Comparison of ENCODE assay signal across 15 cellular contexts in the genomic region with DNA sequence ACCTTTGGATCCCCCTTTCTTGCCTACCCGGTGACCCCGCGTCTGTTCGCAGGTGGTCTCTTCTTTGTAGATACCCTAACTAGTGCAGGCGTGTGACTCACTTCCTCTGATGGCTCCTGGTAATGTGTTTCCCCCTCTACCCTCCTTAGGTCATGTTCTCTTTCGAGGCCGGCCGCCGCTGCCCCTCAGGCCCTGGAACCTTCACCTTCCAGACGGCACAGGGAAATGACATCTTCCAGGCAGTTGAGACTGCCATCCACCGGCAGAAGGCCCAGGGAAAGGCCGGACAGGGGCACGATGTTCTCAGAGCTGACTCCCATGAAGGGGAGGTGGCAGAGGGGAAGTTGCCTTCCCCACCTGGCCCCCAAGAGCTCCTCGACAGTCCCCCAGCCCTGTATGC. TPM values are rescaled to one million over a fixed set of nuclear protein-coding genes. Genes with fewer than 3 reads are reported as not detected.
DNase-seq lines count a peak whose midpoint lies in the region; ATAC-seq, FAIRE-seq and TF ChIP-seq lines count a peak whose summit lies in the region.
"Had no signal": no experiment of that assay in that cellular context is flagged by ENCODE, and none has a peak within 500 bp of the region (broad histone marks: within the 10 kb centered on the region; RNA-seq: fewer than 3 reads in every experiment).

No MANE protein-coding gene starts in this region.

- FAIRE-seq in kidney (lab: Jason Lieb, UNC): no peak
- FAIRE-seq: TTC549 had no signal

- DNase-seq in SK-N-SH: no peak
- peak; percentile 17 to 25 for DNase-seq in Kasumi-1 (lab: John Stamatoyannopoulos, UW)
- no peak for DNase-seq in endodermal cell
- no peak for DNase-seq in smooth muscle cell (lab: John Stamatoyannopoulos, UW; ENCODE audit: unreplicated experiment)
- no peak for DNase-seq in putamen (ENCODE audit: low spot score)
- no peak for DNase-seq in kidney
- DNase-seq: activated gamma-delta T cell, dermis blood vessel endothelial cell, EL, NCI-H2029, retina had no signal

- H3K27me3 ChIP-seq in SK-N-SH (ENCODE audit: insufficient read depth) (no peaks in the 10 kb centered on the region), endodermal cell (ENCODE audit: control insufficient read depth, insufficient read depth, low read length, poor library complexity, severe bottlenecking) (peaks cover 54% of the 10 kb centered on the region), smooth muscle cell (ENCODE audit: low read depth) (no peaks in the 10 kb centered on the region)

- H3K9me3 ChIP-seq in SK-N-SH (no peaks in the 10 kb centered on the region), endodermal cell (ENCODE audit: control insufficient read depth, low read length) (no peaks in the 10 kb centered on the region), smooth muscle cell (replicated peaks; ENCODE audit: low read depth) (no peaks in the 10 kb centered on the region), kidney (ENCODE audit: control insufficient read depth in 1 of 2, low read length in 2 of 2) (no peaks in the 10 kb centered on the region)

- no peak for TF ChIP-seq EP300 in SK-N-SH (IDR thresholded peaks at IDR 0.05; ENCODE audit: borderline replicate concordance in 1 of 2, low read depth in 1 of 2, low read length in 1 of 2)

- H3F3A ChIP-seq in SK-N-SH (replicated peaks; ENCODE audit: insufficient read depth) (peaks cover 20% of the 10 kb centered on the region), smooth muscle cell (ENCODE audit: low read depth) (peaks cover 13% of the 10 kb centered on the region)

- H3K27me3 Mint-ChIP-seq in endodermal cell (ENCODE audit: insufficient read depth): peaks cover 67% of the 10 kb centered on the region

- H3K9ac ChIP-seq in SK-N-SH (no peak overlapping the region), endodermal cell (ENCODE audit: extremely low read depth, low read length, poor library complexity, severe bottlenecking) (no peak overlapping the region), smooth muscle cell (ENCODE audit: low read depth) (no peak overlapping the region), kidney (ENCODE audit: low read length in 2 of 2) (no peak overlapping the region)

- H3K4me1 Mint-ChIP-seq in endodermal cell: peaks cover 15% of the 10 kb centered on the region

- H3K4me1 ChIP-seq in SK-N-SH (ENCODE audit: control insufficient read depth in 1 of 2, insufficient read depth in 2 of 2, low read depth in 1 of 2, low read length in 1 of 2) (peaks cover 5 to 28% of the 10 kb centered on the region in 2 experiments; a peak in 1 of 4 replicates), endodermal cell (ENCODE audit: control insufficient read depth, insufficient read depth, low read length) (no peaks in the 10 kb centered on the region), smooth muscle cell (ENCODE audit: low read depth) (peaks cover 10% of the 10 kb centered on the region), kidney (ENCODE audit: control insufficient read depth in 1 of 2, insufficient read depth in 1 of 2, low read depth in 1 of 2, low read length in 2 of 2) (peaks cover 0 to 3% of the 10 kb centered on the region in 2 donors)

- no peaks in the 10 kb centered on the region for H3K9me2 ChIP-seq in SK-N-SH

- H3K4me3 ChIP-seq in SK-N-SH (ENCODE audit: low read depth in 2 of 2, low read length in 1 of 2) (peak overlapping the region in 1 of 2 experiments; percentile 91; a peak in 1 of 4 replicates), endodermal cell (ENCODE audit: low read length) (no peak overlapping the region), smooth muscle cell (no peak overlapping the region), kidney (ENCODE audit: low read length in 2 of 2) (no peak overlapping the region)

- H2AFZ ChIP-seq in SK-N-SH (ENCODE audit: low read depth): no peak overlapping the region
- no peak overlapping the region for H2AFZ ChIP-seq in smooth muscle cell (ENCODE audit: low read depth)

- peaks cover 6% of the 10 kb centered on the region for H3K36me3 Mint-ChIP-seq in endodermal cell (ENCODE audit: low read depth)

- no peaks in the 10 kb centered on the region for H4K20me1 ChIP-seq in SK-N-SH (ENCODE audit: insufficient read depth)
- H4K20me1 ChIP-seq in smooth muscle cell (ENCODE audit: low read depth): peaks cover 17% of the 10 kb centered on the region

- H3K4me2 ChIP-seq in SK-N-SH (peak overlapping the region; percentile 98; the same call in 1 of the 2 replicates), smooth muscle cell (peak overlapping the region; percentile 98)

- H3K79me2 ChIP-seq in SK-N-SH (ENCODE audit: insufficient read depth): peaks cover 47% of the 10 kb centered on the region
- H3K79me2 ChIP-seq in smooth muscle cell (ENCODE audit: low read depth): peaks cover 37% of the 10 kb centered on the region

- POLR2A ChIA-PET in SK-N-SH (lab: Yijun Ruan, JAX): no interaction called here

- intact Hi-C loops in kidney (cut with DNase I): no loop called here

- no peaks in the 10 kb centered on the region for H3K9me3 Mint-ChIP-seq in endodermal cell

- no peak for TF ChIP-seq RAD21 in SK-N-SH (IDR thresholded peaks at IDR 0.05; ENCODE audit: low read length)

- peak overlapping the region; percentile 88 for H3K4me3 Mint-ChIP-seq in endodermal cell

- no peak for TF ChIP-seq CTCF in SK-N-SH (IDR thresholded peaks at IDR 0.05)
- no peak for TF ChIP-seq CTCF in endodermal cell (conservative IDR thresholded peaks at IDR 0.05)
- TF ChIP-seq CTCF in smooth muscle cell (IDR thresholded peaks at IDR 0.05; ENCODE audit: borderline replicate concordance, insufficient read depth, poor library complexity, severe bottlenecking): no peak
- TF ChIP-seq CTCF in kidney (IDR thresholded peaks at IDR 0.05; ENCODE audit: borderline replicate concordance, extremely low read depth, insufficient read depth): no peak

- 97% methylated on average over 10 of the region's 14 CpGs for WGBS in SK-N-SH (ENCODE audit: low lambda C conversion rate)
- WGBS in endodermal cell (ENCODE audit: insufficient coverage in 1 of 2, insufficient read length in 1 of 2), 2 experiments: 82 to 90% methylated on average over 8 to 14 of the region's 14 CpGs
- 81% methylated on average over 14 of the region's 14 CpGs for WGBS in smooth muscle cell (ENCODE audit: low lambda C conversion rate)

- H3K36me3 ChIP-seq in SK-N-SH (replicated peaks in 1 of 2; ENCODE audit: control insufficient read depth in 1 of 2, insufficient read depth in 2 of 2, low read length in 1 of 2) (peaks cover 17 to 19% of the 10 kb centered on the region in 2 experiments), endodermal cell (ENCODE audit: control insufficient read depth, insufficient read depth, low read length) (no peaks in the 10 kb centered on the region), smooth muscle cell (ENCODE audit: low read depth) (no peaks in the 10 kb centered on the region), kidney (ENCODE audit: control insufficient read depth in 1 of 2, insufficient read depth in 2 of 2, low read length in 2 of 2) (no peaks in the 10 kb centered on the region)

- no peak for ATAC-seq in SK-N-SH treated with all-trans-retinoic acid at 6 μM for 48 hours
- ATAC-seq in GM21515 (IDR thresholded peaks at IDR 0.05; ENCODE audit: unreplicated experiment): no peak

- CTCF ChIA-PET in SK-N-SH (lab: Yijun Ruan, JAX): interaction anchor here (1.2 to 1.4 kb wide), 2 partner anchors 31 to 32 kb away, joined by 5 to 8 read pairs; no protein-coding TSS in a partner anchor

- no peak overlapping the region for H3K27ac Mint-ChIP-seq in endodermal cell

- H3K27ac ChIP-seq in SK-N-SH (ENCODE audit: low read depth in 2 of 2, low read length in 1 of 2): no peak overlapping the region
- no peak overlapping the region for H3K27ac ChIP-seq in endodermal cell (ENCODE audit: low read depth, low read length)
- H3K27ac ChIP-seq in smooth muscle cell (ENCODE audit: low read depth): no peak overlapping the region
- no peak overlapping the region for H3K27ac ChIP-seq in kidney (ENCODE audit: low read depth in 2 of 2, low read length in 2 of 2)
- H3K27ac ChIP-seq: 22Rv1 had no signal

RNA-seq across cellular contexts. Expression of a gene that starts 1.6 kb away (rescaled TPM):
- polyA plus RNA-seq in SK-N-SH (2012; rRNA removed) (25.3 and 28.1 TPM in 2 replicates), smooth muscle cell (32.9 and 41.3 TPM in 2 replicates), kidney (ENCODE audit: insufficient read depth, low read depth, low replicate concordance) (11.3 TPM)
- polyA plus RNA-seq in SK-N-SH (2012; cell fraction: cytosol; rRNA removed): 17.3 and 21.5 TPM in 2 replicates
- 34.7 and 50.7 TPM in 2 replicates for polyA plus RNA-seq in SK-N-SH (2012; cell fraction: nucleus; rRNA removed)
- total RNA-seq in endodermal cell (10 to 100 TPM; 12.9 to 15.1 TPM), smooth muscle cell (11.7 and 17.8 TPM in 2 replicates), kidney (16.7 TPM)
- 9.7 TPM for polyA plus RNA-seq in endodermal cell (2013, experiment 1 of 2)
- polyA plus RNA-seq in endodermal cell (2013, experiment 2 of 2): 8.9 TPM

RNA-seq across cellular contexts. Expression of a gene that starts 2.4 kb away (rescaled TPM):
- polyA plus RNA-seq in SK-N-SH (2012; rRNA removed) (47.9 and 59.3 TPM in 2 replicates), smooth muscle cell (109 and 190 TPM in 2 replicates), kidney (ENCODE audit: insufficient read depth, low read depth, low replicate concordance) (2.4 TPM)
- 20.3 and 30.5 TPM in 2 replicates for polyA plus RNA-seq in SK-N-SH (2012; cell fraction: cytosol; rRNA removed)
- polyA plus RNA-seq in SK-N-SH (2012; cell fraction: nucleus; rRNA removed): 140 and 159 TPM in 2 replicates
- total RNA-seq in endodermal cell (1 to 10 TPM; 5.4 to 7.6 TPM), smooth muscle cell (123 and 139 TPM in 2 replicates), kidney (9.7 TPM)
- polyA plus RNA-seq in endodermal cell (2013, experiment 1 of 2): 34.7 TPM
- polyA plus RNA-seq in endodermal cell (2013, experiment 2 of 2): 26.7 TPM

RNA-seq across cellular contexts. Expression of a gene that starts 26.4 kb away (rescaled TPM):
- polyA plus RNA-seq in SK-N-SH (2012; rRNA removed) (55.7 and 60.4 TPM in 2 replicates), smooth muscle cell (30.4 and 35.2 TPM in 2 replicates), kidney (ENCODE audit: insufficient read depth, low read depth, low replicate concordance) (44.2 TPM)
- polyA plus RNA-seq in SK-N-SH (2012; cell fraction: cytosol; rRNA removed): 30.4 and 45.8 TPM in 2 replicates
- polyA plus RNA-seq in SK-N-SH (2012; cell fraction: nucleus; rRNA removed): 55.7 and 62.3 TPM in 2 replicates
- total RNA-seq in endodermal cell (10 to 100 TPM; 32.8 to 38.9 TPM), smooth muscle cell (19.1 and 19.2 TPM in 2 replicates), kidney (30.8 TPM)
- polyA plus RNA-seq in endodermal cell (2013, experiment 1 of 2): 27.5 TPM
- 26.4 TPM for polyA plus RNA-seq in endodermal cell (2013, experiment 2 of 2)

RNA-seq across cellular contexts. Expression of a gene that starts 26.7 kb away (rescaled TPM):
- 118 and 151 TPM in 2 replicates for polyA plus RNA-seq in SK-N-SH (2012; rRNA removed)
- 54.6 and 78.6 TPM in 2 replicates for polyA plus RNA-seq in SK-N-SH (2012; cell fraction: cytosol; rRNA removed)
- polyA plus RNA-seq in SK-N-SH (2012; cell fraction: nucleus; rRNA removed): 643 and 686 TPM in 2 replicates
- total RNA-seq in endodermal cell: 10 to 100 TPM; 76.3 to 88.9 TPM
- polyA plus RNA-seq in endodermal cell (2013, experiment 1 of 2): 120 TPM
- polyA plus RNA-seq in endodermal cell (2013, experiment 2 of 2): 105 TPM
- total RNA-seq in smooth muscle cell: 83.4 and 104 TPM in 2 replicates
- 138 and 170 TPM in 2 replicates for polyA plus RNA-seq in smooth muscle cell
- total RNA-seq in kidney: 91.0 TPM
- 130 TPM for polyA plus RNA-seq in kidney (ENCODE audit: insufficient read depth, low read depth, low replicate concordance)

RNA-seq across cellular contexts. Expression of a gene that starts 30.1 kb away (rescaled TPM):
- polyA plus RNA-seq in SK-N-SH (2012; rRNA removed) (1.6 and 1.8 TPM in 2 replicates), smooth muscle cell (0.57 TPM in 1 of 2 replicates, not detected in the other), kidney (ENCODE audit: insufficient read depth, low read depth, low replicate concordance) (not detected)
- polyA plus RNA-seq in SK-N-SH (2012; cell fraction: cytosol; rRNA removed): 0.26 and 0.31 TPM in 2 replicates
- polyA plus RNA-seq in SK-N-SH (2012; cell fraction: nucleus; rRNA removed): 13.2 and 13.8 TPM in 2 replicates
- total RNA-seq in endodermal cell (1 to 10 TPM in 1 of 2 donors, under 1 TPM in 1; 0.93 to 1.1 TPM), smooth muscle cell (0.09 and 0.27 TPM in 2 replicates), kidney (not detected)
- polyA plus RNA-seq in endodermal cell (2013, experiment 1 of 2): 0.64 TPM
- 0.41 TPM for polyA plus RNA-seq in endodermal cell (2013, experiment 2 of 2)
- total RNA-seq: dermis blood vessel endothelial cell had no signal

Comparison
In these comparisons a context has a peak if more than half of its experiments do, and no peak if none do; other contexts are left out.
1. DNase-seq: peak in Kasumi-1 (2 of 2); none in SK-N-SH (single experiment), endodermal cell (single experiment), smooth muscle cell (single experiment), putamen (single experiment) and kidney (single experiment).
2. RNA of a gene that starts 2.4 kb away (total RNA-seq): 123 to 139 TPM in smooth muscle cell; 9.7 TPM in kidney (single experiment) and 5.4 to 7.6 TPM in endodermal cell; every median in the first group is over 10 times any median in the second.